ENCODE assay signal across 8 cellular contexts in the genomic region with DNA sequence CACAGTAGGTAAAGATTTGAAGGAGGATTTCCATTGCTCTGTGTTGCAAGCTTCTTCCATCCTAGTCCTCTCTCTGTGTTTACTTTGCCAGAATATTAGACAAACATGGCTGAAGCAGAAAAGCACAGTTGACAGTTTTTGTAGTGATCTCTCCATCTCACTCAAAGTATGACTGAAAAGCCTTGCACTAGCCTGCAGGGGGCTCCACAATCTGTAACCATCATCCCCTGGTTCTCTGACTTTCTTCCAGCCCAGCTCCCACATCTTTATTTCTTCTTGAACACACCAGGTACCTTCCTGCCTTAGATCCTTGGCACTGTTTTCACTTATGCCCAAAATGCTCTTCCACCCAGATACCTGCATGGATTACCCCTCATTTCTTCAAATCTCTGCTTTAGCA.
DNase-seq lines count a peak whose midpoint lies in the region; ATAC-seq and TF ChIP-seq lines count a peak whose summit lies in the region.

No MANE protein-coding gene starts in this region.

- ATAC-seq in GM18909 (IDR thresholded peaks at IDR 0.05; ENCODE audit: poor library complexity, unreplicated experiment) (peak; percentile 62), GM19397 (IDR thresholded peaks at IDR 0.05; ENCODE audit: unreplicated experiment) (no peak)

- TF ChIP-seq CTCF in AG10803 (conservative IDR thresholded peaks at IDR 0.05; ENCODE audit: low read length) (peak; percentile 54), Loucy (conservative IDR thresholded peaks at IDR 0.05; ENCODE audit: low read length) (peak; percentile 74)

- no peaks in the 10 kb centered on the region for H4K20me1 ChIP-seq in Loucy (ENCODE audit: insufficient read depth, low read length, poor library complexity, severe bottlenecking)

- H3K9me3 ChIP-seq in Loucy (ENCODE audit: insufficient read depth, low read depth, low read length) = 0 out of 2 replicates have a peak, but pooled peaks cover 6% of the 10 kb centered on the region

- no peaks in the 10 kb centered on the region for H3K79me2 ChIP-seq in Loucy (ENCODE audit: insufficient read depth, low read length)

- H3K9me2 ChIP-seq in Loucy (replicated peaks; ENCODE audit: low read depth, low read length) = no peaks in the 10 kb centered on the region

- H3K4me1 ChIP-seq in Loucy (ENCODE audit: insufficient read depth, low read length, poor library complexity, severe bottlenecking) = no peaks in the 10 kb centered on the region

- no peak overlapping the region for H3K9ac ChIP-seq in Loucy (ENCODE audit: low read depth, low read length, poor library complexity, severe bottlenecking)

- no peaks in the 10 kb centered on the region for H3K36me3 ChIP-seq in Loucy (ENCODE audit: insufficient read depth, low read length)

- peak overlapping the region; percentile 62 for H2AFZ ChIP-seq in Loucy (ENCODE audit: low read length)

- H3F3A ChIP-seq in Loucy (ENCODE audit: low read depth) = no peaks in the 10 kb centered on the region

- no peaks in the 10 kb centered on the region for H3K27me3 ChIP-seq in Loucy (ENCODE audit: insufficient read depth, low read length, poor library complexity, severe bottlenecking)

- no peak overlapping the region for H3K4me2 ChIP-seq in Loucy (ENCODE audit: low read depth, low read length, poor library complexity, severe bottlenecking)

- H3K4me3 ChIP-seq in AG10803 (ENCODE audit: low read length) = no peak overlapping the region
- no peak overlapping the region for H3K4me3 ChIP-seq in Loucy (ENCODE audit: low read length, poor library complexity, severe bottlenecking)

- peak; percentile 3 for DNase-seq in AG10803 (ENCODE audit: low read depth)
- peak; percentile 18 for DNase-seq in germinal center (ENCODE audit: low spot score)
- no peak for DNase-seq in UCSD-AML1 (lab: John Stamatoyannopoulos, UW; ENCODE audit: unreplicated experiment)
- no peak for DNase-seq in OCI-M2 (lab: John Stamatoyannopoulos, UW; ENCODE audit: unreplicated experiment)
- DNase-seq in stimulated activated CD4-positive, alpha-beta T cell treated with anti-CD3 and anti-CD28 coated beads, Interleukin-4, amount 100 ng/mL, for 1 hour = no peak

Comparison
In these comparisons a context has a peak if more than half of its experiments do, and no peak if none do; other contexts are left out.
1. DNase-seq: peak in AG10803 (single experiment) and germinal center (single experiment); none in UCSD-AML1 (single experiment), OCI-M2 (single experiment) and stimulated activated CD4-positive, alpha-beta T cell treated with anti-CD3 and anti-CD28 coated beads, Interleukin-4, amount 100 ng/mL, for 1 hour (single experiment).